Comparison of ENCODE assay signal across 1 cellular context in genomic region chr3:122484985-122485384, GRCh38.
A peak's percentile ranks its signal among the peaks of the same experiment; 100 is the strongest.
TF ChIP-seq lines count a peak whose summit lies in the region.

No MANE protein-coding gene starts in this region.

TF ChIP-seq in K562, 482 proteins besides CTCF, POLR2A, EP300 and RAD21 (continued from another document):
- no peak for TF ChIP-seq CHD7 (IDR thresholded peaks at IDR 0.05; ENCODE audit: low read depth, low read length)
- no peak for TF ChIP-seq XRCC3 (IDR thresholded peaks at IDR 0.05)
- no peak for TF ChIP-seq EWSR1 (IDR thresholded peaks at IDR 0.05; ENCODE audit: borderline replicate concordance, low read depth, partially characterized antibody)
- 0 out of 2 replicates have a peak, but pooled peaks have one; percentile 35 for TF ChIP-seq JUN (IDR thresholded peaks at IDR 0.05; ENCODE audit: borderline replicate concordance, low read depth, low read length)
- no peak for TF ChIP-seq JUN (CRISPR knock-in tag; IDR thresholded peaks at IDR 0.05; ENCODE audit: borderline replicate concordance)
- peak; percentile 81 for TF ChIP-seq CBFA2T3 (IDR thresholded peaks at IDR 0.05)
- TF ChIP-seq ZNF277 (CRISPR knock-in tag; IDR thresholded peaks at IDR 0.05; ENCODE audit: borderline replicate concordance) = no peak
- TF ChIP-seq PTRF (tag; IDR thresholded peaks at IDR 0.05) = no peak
- no peak for TF ChIP-seq SOX6 (IDR thresholded peaks at IDR 0.05)
- TF ChIP-seq WHSC1 (IDR thresholded peaks at IDR 0.05; ENCODE audit: low read length) = no peak
- no peak for TF ChIP-seq KLF1 (tag; IDR thresholded peaks at IDR 0.05)
- TF ChIP-seq NCOR1 (IDR thresholded peaks at IDR 0.05) = peak; percentile 58; the same call in 1 of the 2 replicates
- no peak for TF ChIP-seq HDGF (IDR thresholded peaks at IDR 0.05)
- TF ChIP-seq CEBPZ (IDR thresholded peaks at IDR 0.05; ENCODE audit: borderline replicate concordance, low read depth, low read length) = no peak
- no peak for TF ChIP-seq TCF7L2 (IDR thresholded peaks at IDR 0.05; ENCODE audit: low read depth, low read length)
- TF ChIP-seq ARID1B (IDR thresholded peaks at IDR 0.05) = peak; percentile 71
- TF ChIP-seq TCF3 (CRISPR knock-in tag; IDR thresholded peaks at IDR 0.05) = peak; percentile 54
- no peak for TF ChIP-seq ARID3B (CRISPR knock-in tag; IDR thresholded peaks at IDR 0.05; ENCODE audit: borderline replicate concordance)
- TF ChIP-seq HNRNPL (IDR thresholded peaks at IDR 0.05; ENCODE audit: low read depth, low read length) = no peak
- TF ChIP-seq JUND (IDR thresholded peaks at IDR 0.05; ENCODE audit: borderline replicate concordance, low read depth, low read length) = peak; percentile 85
- TF ChIP-seq JUND (tag; IDR thresholded peaks at IDR 0.05; ENCODE audit: borderline replicate concordance, low read depth, low read length) = peak; percentile 77; the same call in 2 of the 3 replicates
- TF ChIP-seq HDAC1 (IDR thresholded peaks at IDR 0.05) = peak in 1 of 2 experiments; percentile 72; a peak in 2 of 4 replicates
- TF ChIP-seq KDM1A (IDR thresholded peaks at IDR 0.05) = peak; percentile 90 to 92
- peak; percentile 50; the same call in 1 of the 2 replicates for TF ChIP-seq CBFA2T2 (conservative IDR thresholded peaks at IDR 0.05)
- TF ChIP-seq CEBPB (tag; IDR thresholded peaks at IDR 0.05) = peak; percentile 52; the same call in 1 of the 2 replicates
- no peak for TF ChIP-seq SREBF1 (IDR thresholded peaks at IDR 0.05; ENCODE audit: borderline replicate concordance, low read depth, low read length)
- no peak for TF ChIP-seq FOXJ3 (CRISPR knock-in tag; IDR thresholded peaks at IDR 0.05)
- no peak for TF ChIP-seq PHF20 (IDR thresholded peaks at IDR 0.05; ENCODE audit: partially characterized antibody)
- TF ChIP-seq SMARCC2 (IDR thresholded peaks at IDR 0.05; ENCODE audit: low read depth) = no peak
- no peak for TF ChIP-seq ELF1 (tag; IDR thresholded peaks at IDR 0.05)
- no peak for TF ChIP-seq ZNF584 (CRISPR knock-in tag; IDR thresholded peaks at IDR 0.05; ENCODE audit: low read depth)
- TF ChIP-seq POLR3A (IDR thresholded peaks at IDR 0.05; ENCODE audit: borderline replicate concordance, extremely low read depth, insufficient read depth, insufficient read length) = no peak
- no peak for TF ChIP-seq ELK1 (CRISPR knock-in tag; IDR thresholded peaks at IDR 0.05)
- TF ChIP-seq ZC3H4 (CRISPR knock-in tag; IDR thresholded peaks at IDR 0.05; ENCODE audit: borderline replicate concordance) = no peak
- no peak for TF ChIP-seq ETV1 (tag; conservative IDR thresholded peaks at IDR 0.05; ENCODE audit: low read depth)
